In genomic region chr5:29894668-29895067, GRCh38 we compare ENCODE assay signal across 25 cellular contexts.
"Had no signal": no experiment of that assay in that cellular context is flagged by ENCODE, and none has a peak within 500 bp of the region (broad histone marks: within the 10 kb centered on the region; RNA-seq: fewer than 3 reads in every experiment).

No MANE protein-coding gene starts in this region.

- ATAC-seq: left colon; left lung; natural killer cell; pancreas; right cardiac atrium; sciatic nerve; stimulated activated naive B cell treated with anti-CD40 and anti-IgM and Interleukin-4, amounts not matched to agents 10 μg/mL and 1 μg/mL and 100 μg/mL, for 72 hours; stimulated activated naive CD8-positive, alpha-beta T cell treated with anti-CD3 and anti-CD28 coated beads, Interleukin-15, Interleukin-2, amounts not matched to agents 100 U/mL and 50 U/mL, for 24 hours had no signal

- DNase-seq: hypothalamus; immature natural killer cell; kidney; left colon; left lung; mesendoderm; naive B cell; natural killer cell; nephron progenitor cell; nucleus accumbens; pancreas; posterior cingulate gyrus; right cardiac atrium; stimulated activated CD4-positive, alpha-beta T cell treated with anti-CD3 and anti-CD28 coated beads, Interleukin-12 subunit alpha, Interleukin-12 subunit beta, amount 100 ng/mL, for 4 hours; stimulated activated CD4-positive, alpha-beta T cell treated with anti-CD3 and anti-CD28 coated beads, Interleukin-15, amount 100 ng/mL, for 24 hours; stimulated activated CD4-positive, alpha-beta T cell treated with anti-CD3 and anti-CD28 coated beads, Interleukin-2, amount 100 ng/mL, for 24 hours; stimulated activated CD4-positive, alpha-beta T cell treated with anti-CD3 and anti-CD28 coated beads, Interleukin-4, amount 100 ng/mL, for 1 hour; stimulated activated naive B cell treated with anti-CD40 and anti-IgM and Interleukin-4, amounts not matched to agents 10 μg/mL and 1 μg/mL and 100 μg/mL, for 72 hours; stimulated activated naive CD8-positive, alpha-beta T cell treated with anti-CD3 and anti-CD28 coated beads, Interleukin-15, Interleukin-2, amounts not matched to agents 100 U/mL and 50 U/mL, for 24 hours; stomach; testis; thyroid gland; transverse colon; upper lobe of left lung had no signal
